In genomic region chr1:26285366-26286063, GRCh38 we compare ENCODE assay signal across 9 cellular contexts. TPM values are rescaled to one million over a fixed set of nuclear protein-coding genes. Genes with fewer than 3 reads are reported as not detected.
A peak's percentile ranks its signal among the peaks of the same experiment; 100 is the strongest.
DNase-seq lines count a peak whose midpoint lies in the region; ATAC-seq, FAIRE-seq and TF ChIP-seq lines count a peak whose summit lies in the region.
"Had no signal": no experiment of that assay in that cellular context is flagged by ENCODE, and none has a peak within 500 bp of the region (broad histone marks: within the 10 kb centered on the region; RNA-seq: fewer than 3 reads in every experiment).

No MANE protein-coding gene starts in this region.

- intact Hi-C loops in esophagus squamous epithelium (cut with DNase I), result no loop called here

- peak overlapping the region; percentile 97 for H3K27ac Mint-ChIP-seq in T-helper 2 cell treated with Interferon-gamma antibody and Interleukin-4, amounts not matched to agents 5 μg/mL and 100 μg/mL, for 36 hours

- no peaks in the 10 kb centered on the region for H3K27me3 ChIP-seq in esophagus squamous epithelium
- no peaks in the 10 kb centered on the region for H3K27me3 ChIP-seq in small intestine (ENCODE audit: control insufficient read depth in 2 of 2, insufficient read depth in 2 of 2, low read length in 2 of 2)

- H3K4me1 Mint-ChIP-seq in T-helper 2 cell treated with Interferon-gamma antibody and Interleukin-4, amounts not matched to agents 5 μg/mL and 100 μg/mL, for 36 hours (ENCODE audit: low read depth), result peaks cover 89% of the 10 kb centered on the region

- TF ChIP-seq CTCF in GM13976 (IDR thresholded peaks at IDR 0.05; ENCODE audit: borderline replicate concordance, control extremely low read depth, extremely low read depth, insufficient read depth, missing control alignments) (peak; percentile 43), esophagus squamous epithelium (IDR thresholded peaks at IDR 0.05) (peak in 1 of 6 experiments; percentile 42)

- 60 to 100% methylated on average over 1 of the region's 19 CpGs for WGBS in esophagus squamous epithelium, 2 donors
- WGBS in small intestine, 3 donors, result 84 to 87% (median 85%) methylated on average over 18 to 19 of the region's 19 CpGs

- no peak overlapping the region for H3K4me3 ChIP-seq in esophagus squamous epithelium
- H3K4me3 ChIP-seq in small intestine (ENCODE audit: low read depth in 1 of 2, low read length in 2 of 2), result no peak overlapping the region

- no peak for TF ChIP-seq POLR2A in esophagus squamous epithelium (IDR thresholded peaks at IDR 0.05)

- H3K27ac ChIP-seq in esophagus squamous epithelium, result peak overlapping the region; percentile 21 to 100 (median 64)
- H3K27ac ChIP-seq in small intestine (ENCODE audit: low read depth in 1 of 2, low read length in 1 of 2), result peak overlapping the region; percentile 58 to 72

- H3K27me3 Mint-ChIP-seq in T-helper 2 cell treated with Interferon-gamma antibody and Interleukin-4, amounts not matched to agents 5 μg/mL and 100 μg/mL, for 36 hours (ENCODE audit: low read depth), result no peaks in the 10 kb centered on the region

- H3K9me3 ChIP-seq in esophagus squamous epithelium (no peaks in the 10 kb centered on the region), small intestine (ENCODE audit: control insufficient read depth, low read depth) (no peaks in the 10 kb centered on the region)

- H3K4me1 ChIP-seq in esophagus squamous epithelium, result peaks cover 47 to 100% (median 50%) of the 10 kb centered on the region in 3 donors
- H3K4me1 ChIP-seq in small intestine (ENCODE audit: control insufficient read depth in 2 of 2, insufficient read depth in 1 of 2, low read depth in 1 of 2, low read length in 1 of 2), result peaks cover 0 to 11% of the 10 kb centered on the region in 2 donors

- H3K36me3 ChIP-seq in esophagus squamous epithelium (peaks cover 0 to 35% (median 0%) of the 10 kb centered on the region in 3 donors), small intestine (ENCODE audit: control insufficient read depth in 2 of 2, insufficient read depth in 2 of 2, low read length in 2 of 2) (peaks cover 0 to 2% of the 10 kb centered on the region in 2 donors)

- ATAC-seq in GM18867 (IDR thresholded peaks at IDR 0.05; ENCODE audit: unreplicated experiment), result no peak

- peak overlapping the region; percentile 88 for H3K4me3 Mint-ChIP-seq in T-helper 2 cell treated with Interferon-gamma antibody and Interleukin-4, amounts not matched to agents 5 μg/mL and 100 μg/mL, for 36 hours

- H3K36me3 Mint-ChIP-seq in T-helper 2 cell treated with Interferon-gamma antibody and Interleukin-4, amounts not matched to agents 5 μg/mL and 100 μg/mL, for 36 hours (ENCODE audit: low read depth), result peaks cover 43% of the 10 kb centered on the region

- peak; percentile 19 for DNase-seq in ACHN
- peak; percentile 63 for DNase-seq in GM13976 (ENCODE audit: low spot score)
- DNase-seq in T-helper 2 cell treated with Interferon-gamma antibody and Interleukin-4, amounts not matched to agents 5 μg/mL and 100 μg/mL, for 36 hours (ENCODE audit: low spot score), result no peak
- no peak for DNase-seq in esophagus squamous epithelium (lab: John Stamatoyannopoulos, UW)
- DNase-seq in small intestine, result no peak
- no peak for DNase-seq in hepatic stellate cell (ENCODE audit: low spot score)
- DNase-seq in NCI-H146 treated with DMSO at 0.1 percent for 48 hours (lab: John Stamatoyannopoulos, UW; ENCODE audit: unreplicated experiment), result no peak

- in situ Hi-C loops in ACHN (cut with HindIII; ENCODE audit: low pct_ligation_motif_present, low pct_unique_long_range_greater_than_20kb, low sequenced_read_pairs) (no loop called here), GM13976 (cut with MboI; ENCODE audit: low sequenced_read_pairs, unreplicated experiment) (no loop called here)

- no peak for FAIRE-seq in small intestine (lab: Jason Lieb, UNC)

- H3K9me3 Mint-ChIP-seq in T-helper 2 cell treated with Interferon-gamma antibody and Interleukin-4, amounts not matched to agents 5 μg/mL and 100 μg/mL, for 36 hours, result no peaks in the 10 kb centered on the region

RNA-seq across cellular contexts. Expression of gene SH3BGRL3, which starts 5.6 kb away (rescaled TPM):
- 100 to 1,000 TPM in 2 of 4 donors, 10 to 100 TPM in 2; 76.9 to 163 (median 106) TPM for total RNA-seq in esophagus squamous epithelium
- 100 to 1,000 TPM; 157 to 238 (median 199) TPM for polyA plus RNA-seq in small intestine

RNA-seq across cellular contexts. Expression of gene UBXN11, which starts 20.9 kb away (rescaled TPM):
- total RNA-seq in esophagus squamous epithelium, result 1 to 10 TPM; 3.2 to 9.2 (median 3.7) TPM
- polyA plus RNA-seq in small intestine, result 10 to 100 TPM in 1 of 3 donors, 1 to 10 TPM in 2; 1.1 to 20.2 (median 2.7) TPM

RNA-seq across cellular contexts. Expression of gene CD52, which starts 32.2 kb away (rescaled TPM):
- 10 to 100 TPM in 2 of 4 donors, 1 to 10 TPM in 2; 1.9 to 22.1 (median 9.4) TPM for total RNA-seq in esophagus squamous epithelium
- polyA plus RNA-seq in small intestine, result 100 to 1,000 TPM in 1 of 3 donors, 10 to 100 TPM in 2; 31.1 to 116 (median 42.5) TPM
- total RNA-seq: glomerular endothelial cell had no signal

RNA-seq across cellular contexts. Expression of gene CEP85, which starts 51.5 kb away (rescaled TPM):
- 10 to 100 TPM in 3 of 4 donors, 1 to 10 TPM in 1; 7.5 to 14.7 (median 12.5) TPM for total RNA-seq in esophagus squamous epithelium
- 1 to 10 TPM; 2.7 to 7.2 (median 4.1) TPM for polyA plus RNA-seq in small intestine

Comparison
In these comparisons a context has a peak if more than half of its experiments do, and no peak if none do; other contexts are left out.
1. DNase-seq: peak in ACHN (single experiment) and GM13976 (single experiment); none in T-helper 2 cell treated with Interferon-gamma antibody and Interleukin-4, amounts not matched to agents 5 μg/mL and 100 μg/mL, for 36 hours (single experiment), esophagus squamous epithelium (single experiment), small intestine (single experiment), hepatic stellate cell (single experiment) and NCI-H146 treated with DMSO at 0.1 percent for 48 hours (single experiment).